In the genomic region with DNA sequence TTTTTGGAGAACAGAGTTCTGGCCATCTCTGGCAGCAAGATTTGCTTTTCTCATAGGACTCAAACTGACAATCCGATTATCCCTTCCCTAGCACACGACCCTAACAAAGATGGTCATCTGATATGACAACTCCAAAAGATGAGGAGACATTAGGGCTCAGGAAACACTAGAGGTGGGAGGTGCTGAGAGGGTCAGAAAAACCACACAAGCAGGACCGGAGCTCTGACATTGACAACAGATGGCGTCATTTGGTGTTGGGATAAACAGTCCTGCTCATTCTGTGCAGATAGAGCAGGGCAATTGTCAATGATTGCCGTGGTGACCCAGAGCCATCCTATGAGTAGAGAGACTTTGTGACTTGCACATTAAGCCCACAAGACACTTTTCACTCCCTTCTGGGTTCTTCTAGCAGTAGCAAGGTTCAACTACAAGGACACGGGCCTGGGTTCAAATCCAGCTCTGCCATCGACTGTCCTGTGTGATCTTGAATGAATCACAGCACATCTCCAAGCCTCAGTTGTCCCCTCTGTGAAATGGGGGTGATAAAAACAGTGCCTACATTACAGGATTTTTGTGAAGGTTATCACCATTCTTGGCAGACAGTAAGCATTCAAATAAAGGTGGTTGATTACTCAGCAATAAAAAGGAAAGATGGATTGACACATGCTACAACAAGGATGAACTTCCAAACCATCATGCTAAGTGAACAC, we compare ENCODE assay signal across 14 cellular contexts. TPM values are rescaled to one million over a fixed set of nuclear protein-coding genes. Genes with fewer than 3 reads are reported as not detected.
DNase-seq lines count a peak whose midpoint lies in the region; ATAC-seq and TF ChIP-seq lines count a peak whose summit lies in the region.
"Had no signal": no experiment of that assay in that cellular context is flagged by ENCODE, and none has a peak within 500 bp of the region (broad histone marks: within the 10 kb centered on the region; RNA-seq: fewer than 3 reads in every experiment).

No MANE protein-coding gene starts in this region.

- no peaks in the 10 kb centered on the region for H3K36me3 Mint-ChIP-seq in nephron (ENCODE audit: low read depth)

- peaks cover 7 to 65% (median 40%) of the 10 kb centered on the region in 6 donors for H3K4me1 ChIP-seq in spleen
- H3K4me1 ChIP-seq: BLaER1 had no signal

- no peaks in the 10 kb centered on the region for H3K9me3 ChIP-seq in spleen
- H3K9me3 ChIP-seq: BLaER1, lower lobe of right lung had no signal

- H3K27ac Mint-ChIP-seq in nephron, result peak overlapping the region; percentile 73 to 90 (median 80)
- H3K27ac Mint-ChIP-seq: activated CD4-positive, alpha-beta T cell treated with anti-CD3 and anti-CD28 coated beads, Interleukin-2, amount 10 ng/mL, durations not matched to agents 24 days and 14 days; effector memory CD8-positive, alpha-beta T cell had no signal

- H3K9me3 Mint-ChIP-seq in nephron, result no peaks in the 10 kb centered on the region
- H3K9me3 Mint-ChIP-seq: activated CD4-positive, alpha-beta T cell treated with anti-CD3 and anti-CD28 coated beads, Interleukin-2, amount 10 ng/mL, durations not matched to agents 24 days and 14 days; activated T-cell treated with anti-CD3 and anti-CD28 coated beads, Interleukin-2, amount 50 U/mL, for 4 hours; effector memory CD8-positive, alpha-beta T cell had no signal

- H3K36me3 ChIP-seq in spleen, result no peaks in the 10 kb centered on the region
- H3K36me3 ChIP-seq: BLaER1, lower lobe of right lung had no signal

- H3K4me1 Mint-ChIP-seq in nephron, result peaks cover 53% of the 10 kb centered on the region

- ATAC-seq in HG02759 (IDR thresholded peaks at IDR 0.05; ENCODE audit: unreplicated experiment) (no peak), GM18867 (IDR thresholded peaks at IDR 0.05; ENCODE audit: unreplicated experiment) (no peak)
- ATAC-seq: activated T-cell treated with anti-CD3 and anti-CD28 coated beads, Interleukin-2, amount 50 U/mL, for 4 hours; effector memory CD8-positive, alpha-beta T cell; lower lobe of right lung had no signal

- intact Hi-C loops in spleen (cut with DNase I; ENCODE audit: low total_unique reads), result no loop called here

- H3K4me3 Mint-ChIP-seq in nephron, result no peak overlapping the region
- H3K4me3 Mint-ChIP-seq: activated CD4-positive, alpha-beta T cell treated with anti-CD3 and anti-CD28 coated beads, Interleukin-2, amount 10 ng/mL, durations not matched to agents 24 days and 14 days; activated T-cell treated with anti-CD3 and anti-CD28 coated beads, Interleukin-2, amount 50 U/mL, for 4 hours; effector memory CD8-positive, alpha-beta T cell had no signal

- H3K4me3 ChIP-seq in coronary artery (no peak overlapping the region), spleen (no peak overlapping the region)
- H3K4me3 ChIP-seq: BLaER1, lower lobe of right lung had no signal

- WGBS in spleen, 5 donors, result 57 to 73% (median 67%) methylated on average over 7 of the region's 7 CpGs

- peak overlapping the region; percentile 94 to 96 for H3K27ac ChIP-seq in coronary artery
- H3K27ac ChIP-seq in spleen, result peak overlapping the region in 3 of 8 donors; percentile 82 to 88 (median 87)
- H3K27ac ChIP-seq: BLaER1 had no signal

- TF ChIP-seq CTCF in coronary artery (IDR thresholded peaks at IDR 0.05), result no peak
- TF ChIP-seq CTCF in nephron (IDR thresholded peaks at IDR 0.05; ENCODE audit: unreplicated experiment in 3 of 3), result no peak
- TF ChIP-seq CTCF in spleen (IDR thresholded peaks at IDR 0.05 in 8 of 11, conservative IDR thresholded peaks at IDR 0.05 in 3 of 11), result no peak

- DNase-seq in AG08395 (ENCODE audit: low spot score), result peak; percentile 25
- DNase-seq in NCI-H82 (lab: John Stamatoyannopoulos, UW), result peak; percentile 87
- no peak for DNase-seq in coronary artery (ENCODE audit: low spot score)
- DNase-seq in AML-193 (lab: John Stamatoyannopoulos, UW), result no peak
- DNase-seq in spleen, result no peak
- DNase-seq: activated CD4-positive, alpha-beta T cell treated with anti-CD3 and anti-CD28 coated beads, Interleukin-2, amount 10 ng/mL, durations not matched to agents 24 days and 14 days; activated T-cell treated with anti-CD3 and anti-CD28 coated beads, Interleukin-2, amount 50 U/mL, for 4 hours; effector memory CD8-positive, alpha-beta T cell; hypothalamus; lower lobe of right lung had no signal

- TF ChIP-seq POLR2A in spleen (IDR thresholded peaks at IDR 0.05), result no peak

- no peaks in the 10 kb centered on the region for H3K27me3 ChIP-seq in spleen (replicated peaks in 1 of 7)
- H3K27me3 ChIP-seq: BLaER1 had no signal

- H3K27me3 Mint-ChIP-seq in nephron (ENCODE audit: low read depth), result peaks cover 4% of the 10 kb centered on the region

RNA-seq across cellular contexts. Expression of a gene that starts 6.4 kb away (rescaled TPM):
- total RNA-seq in spleen, result 100 to 1,000 TPM in 1 of 7 donors, 10 to 100 TPM in 6; 60.2 to 167 (median 87.6) TPM
- polyA plus RNA-seq in spleen, result 10 to 100 TPM in 2 of 3 donors, 1 to 10 TPM in 1; 9.3 to 35.3 (median 19.8) TPM

Comparison
In these comparisons a context has a peak if more than half of its experiments do, and no peak if none do; other contexts are left out.
1. DNase-seq: peak in AG08395 (single experiment) and NCI-H82 (single experiment); none in coronary artery (single experiment), AML-193 (0 of 2) and spleen (single experiment).